Comparison of ENCODE assay signal across 31 cellular contexts in genomic region chr6:166972101-166972500, GRCh38.
"Had no signal": no experiment of that assay in that cellular context is flagged by ENCODE, and none has a peak within 500 bp of the region (broad histone marks: within the 10 kb centered on the region; RNA-seq: fewer than 3 reads in every experiment).

No MANE protein-coding gene starts in this region.

- ATAC-seq: left colon; left lung; lower lobe of right lung; natural killer cell; right lobe of liver; stimulated activated naive B cell treated with anti-CD40 and anti-IgM and Interleukin-4, amounts not matched to agents 10 μg/mL and 1 μg/mL and 100 μg/mL, for 72 hours; stimulated activated naive CD8-positive, alpha-beta T cell treated with anti-CD3 and anti-CD28 coated beads, Interleukin-15, Interleukin-2, amounts not matched to agents 100 U/mL and 50 U/mL, for 24 hours; upper lobe of right lung had no signal

- H3K27me3 Mint-ChIP-seq: progenitor cell of endocrine pancreas; stimulated activated naive B cell treated with anti-CD40 and anti-IgM and Interleukin-4, amounts not matched to agents 10 μg/mL and 1 μg/mL and 100 μg/mL, for 72 hours had no signal

- H3K4me3 ChIP-seq: left lung, lower lobe of right lung, neural progenitor cell, ovary, right atrium auricular region, right lobe of liver, smooth muscle cell, stomach, testis, tibial artery, upper lobe of right lung had no signal

- H3K4me1 Mint-ChIP-seq: nephron progenitor cell, neural progenitor cell had no signal

- H3K27ac Mint-ChIP-seq: immature natural killer cell; natural killer cell; nephron progenitor cell; neural progenitor cell; progenitor cell of endocrine pancreas; stimulated activated naive B cell treated with anti-CD40 and anti-IgM and Interleukin-4, amounts not matched to agents 10 μg/mL and 1 μg/mL and 100 μg/mL, for 72 hours had no signal

- H3K9me3 ChIP-seq: left lung, lower lobe of right lung, neutrophil, ovary, right atrium auricular region, right lobe of liver, stomach, testis, tibial artery, upper lobe of right lung had no signal

- H3K36me3 Mint-ChIP-seq: natural killer cell had no signal

- H3K4me3 Mint-ChIP-seq: immature natural killer cell; natural killer cell; nephron progenitor cell; neural progenitor cell; stimulated activated naive B cell treated with anti-CD40 and anti-IgM and Interleukin-4, amounts not matched to agents 10 μg/mL and 1 μg/mL and 100 μg/mL, for 72 hours had no signal

- H3K4me1 ChIP-seq: lower lobe of right lung, neural progenitor cell, right atrium auricular region, right lobe of liver, stomach, testis, tibial artery, upper lobe of right lung had no signal

- H3K4me2 ChIP-seq: neural progenitor cell, smooth muscle cell had no signal

- H3K36me3 ChIP-seq: left lung, lower lobe of right lung, ovary, right atrium auricular region, right lobe of liver, stomach, tibial artery, upper lobe of right lung had no signal

- H3K9ac ChIP-seq: neural progenitor cell had no signal

- FAIRE-seq: islet of Langerhans, kidney, urothelium cell line had no signal

- H3K9me3 Mint-ChIP-seq: natural killer cell had no signal

- H3K27ac ChIP-seq: left lung, lower lobe of right lung, neural progenitor cell, ovary, right atrium auricular region, right lobe of liver, stomach, testis, tibial artery, upper lobe of right lung had no signal

- DNase-seq: hypothalamus; immature natural killer cell; kidney; left colon; left lung; lower lobe of right lung; mammary epithelial cell; mesenchymal stem cell; natural killer cell; nephron progenitor cell; occipital lobe; ovary; right lobe of liver; stimulated activated CD4-positive, alpha-beta T cell treated with anti-CD3 and anti-CD28 coated beads, Interleukin-1b, Interleukin-23, amount 100 ng/mL, for 48 hours; stimulated activated CD4-positive, alpha-beta T cell treated with anti-CD3 and anti-CD28 coated beads, Interleukin-2, amount 100 ng/mL, for 48 hours; stimulated activated CD4-positive, alpha-beta T cell treated with anti-CD3 and anti-CD28 coated beads, Interleukin-4, amount 100 ng/mL, for 4 hours; stimulated activated CD8-positive, alpha-beta memory T cell treated with anti-CD3 and anti-CD28 coated beads, Interleukin-4, amount 100 ng/mL, for 48 hours; stimulated activated naive B cell treated with anti-CD40 and anti-IgM and Interleukin-4, amounts not matched to agents 10 μg/mL and 1 μg/mL and 100 μg/mL, for 72 hours; stimulated activated naive CD8-positive, alpha-beta T cell treated with anti-CD3 and anti-CD28 coated beads, Interleukin-15, Interleukin-2, amounts not matched to agents 100 U/mL and 50 U/mL, for 24 hours; stomach; testis; tibial artery; trophoblast cell; upper lobe of right lung had no signal

- H3K27me3 ChIP-seq: left lung, neural progenitor cell, neutrophil, ovary, right atrium auricular region, right lobe of liver, stomach, testis, tibial artery, upper lobe of right lung had no signal
